In the genomic region with DNA sequence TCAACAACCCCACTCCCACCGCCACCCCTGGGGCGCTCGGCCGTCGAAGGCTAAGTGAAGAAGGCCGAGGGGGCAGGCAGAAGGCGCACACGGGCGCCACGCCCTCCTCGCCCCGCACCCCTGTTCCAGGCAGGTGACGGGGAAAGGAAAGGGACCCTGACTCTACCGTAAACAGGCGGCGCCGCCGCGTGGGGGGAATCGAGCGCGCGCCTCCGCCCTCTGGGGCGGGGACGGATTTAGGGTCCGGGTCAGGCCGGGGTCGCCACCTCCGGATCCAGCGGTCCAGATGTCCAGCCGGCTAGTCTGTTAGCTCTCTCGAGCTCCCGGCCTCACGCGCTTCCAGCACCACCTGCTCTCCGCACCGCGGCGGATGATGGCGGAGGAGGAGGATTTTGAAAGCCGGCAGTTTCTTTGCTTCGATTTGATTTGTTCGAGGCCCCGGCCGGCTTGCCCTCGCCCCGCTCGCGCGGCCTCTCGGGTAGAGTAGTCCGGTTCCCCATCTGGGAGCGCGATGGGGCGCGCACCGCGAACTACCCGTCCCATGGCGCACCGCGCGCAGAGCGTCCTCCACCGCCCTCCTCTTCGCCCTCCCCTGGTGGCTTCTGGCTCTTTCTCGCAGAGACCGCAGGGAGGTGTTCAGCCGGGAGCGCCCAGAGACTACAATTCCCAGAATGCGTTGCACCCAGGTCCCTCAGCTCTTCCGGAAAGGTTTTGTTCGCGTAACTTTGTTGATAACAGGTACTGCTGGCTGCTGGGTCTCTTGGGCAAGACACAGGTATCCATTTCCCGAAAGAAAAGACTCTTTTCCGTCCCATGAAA, we compare ENCODE assay signal across 8 cellular contexts. TPM values are rescaled to one million over a fixed set of nuclear protein-coding genes. Genes with fewer than 3 reads are reported as not detected.
DNase-seq lines count a peak whose midpoint lies in the region; ATAC-seq, FAIRE-seq and TF ChIP-seq lines count a peak whose summit lies in the region.

RANGAP1 (minus strand) TSS at position 368 of the 819 bp plus-strand sequence. CDS start 5,143 bp downstream, outside the sequence.

- H3K9me3 ChIP-seq in adipocyte (ENCODE audit: control insufficient read depth, low read length) (no peaks in the 10 kb centered on the region), pancreas (no peaks in the 10 kb centered on the region), tibial artery (no peaks in the 10 kb centered on the region)

- FAIRE-seq in pancreas (lab: Jason Lieb, UNC): peak; percentile 90

- H3K27ac ChIP-seq in pancreas (peak within 1 kb of the TSS; percentile 46 to 96 (median 79)), tibial artery (peak within 1 kb of the TSS; percentile 68 to 70)

- H3K4me3 ChIP-seq in GM12875 (ENCODE audit: low read depth, low read length) (peak within 1 kb of the TSS; percentile 85), adipocyte (ENCODE audit: low read length) (peak within 1 kb of the TSS; percentile 85), pancreas (peak within 1 kb of the TSS; percentile 87 to 98 (median 94)), tibial artery (peak within 1 kb of the TSS; percentile 77 to 95)

- H3K4me1 ChIP-seq in adipocyte (ENCODE audit: control insufficient read depth, insufficient read depth, low read length): peaks cover 39% of the 10 kb centered on the region
- H3K4me1 ChIP-seq in pancreas: peaks cover 13 to 23% (median 19%) of the 10 kb centered on the region in 3 donors
- H3K4me1 ChIP-seq in tibial artery: peaks cover 0 to 23% (median 13%) of the 10 kb centered on the region in 4 donors

- no peak for TF ChIP-seq CTCF in GM12875 (IDR thresholded peaks at IDR 0.05; ENCODE audit: borderline replicate concordance, insufficient read depth, low read depth, low read length)
- peak in 2 of 4 donors; percentile 4 to 11 for TF ChIP-seq CTCF in pancreas (IDR thresholded peaks at IDR 0.05)
- TF ChIP-seq CTCF in tibial artery (IDR thresholded peaks at IDR 0.05): peak; percentile 36 to 47

- peak within 1 kb of the TSS; percentile 93 for H3K9ac ChIP-seq in adipocyte (ENCODE audit: low read length)

- peak; percentile 97 for ATAC-seq in HG02798 (IDR thresholded peaks at IDR 0.05; ENCODE audit: poor library complexity, unreplicated experiment)
- peak; percentile 99 for ATAC-seq in Right ventricle myocardium superior (ENCODE audit: poor library complexity)
- peak; percentile 93 to 97 (median 94) for ATAC-seq in pancreas

- no peaks in the 10 kb centered on the region for H3K27me3 ChIP-seq in adipocyte (replicated peaks; ENCODE audit: control insufficient read depth, insufficient read depth, low read length)
- H3K27me3 ChIP-seq in pancreas: no peaks in the 10 kb centered on the region
- H3K27me3 ChIP-seq in tibial artery: no peaks in the 10 kb centered on the region

- WGBS in pancreas, 2 donors: 0 to 1% methylated on average over 76 to 77 of the region's 77 CpGs

- DNase-seq in NCI-H1436 (lab: John Stamatoyannopoulos, UW) (peak; percentile 98), T follicular helper cell (ENCODE audit: low read depth) (peak; percentile 97), adipocyte (ENCODE audit: low read depth) (peak; percentile 100), Right ventricle myocardium superior (peak; percentile 99), pancreas (peak; percentile 97 to 99 (median 99)), tibial artery (peak; percentile 96 to 99)

- H3K36me3 ChIP-seq in adipocyte (ENCODE audit: control insufficient read depth, insufficient read depth, low read length, severe bottlenecking): peaks cover 29% of the 10 kb centered on the region
- H3K36me3 ChIP-seq in pancreas: no peaks in the 10 kb centered on the region
- H3K36me3 ChIP-seq in tibial artery: peaks cover 0 to 32% (median 11%) of the 10 kb centered on the region in 3 donors

- intact Hi-C loops in Right ventricle myocardium superior (cut with DNase I) (loop anchor here (5.0 kb wide), 1 partner anchor 89 kb away; no protein-coding TSS in a partner anchor), pancreas (cut with DNase I) (no loop called here), tibial artery (cut with DNase I; ENCODE audit: low total_unique reads) (loop anchor here (5.0 to 10.0 kb wide), 2 partner anchors 179 to 241 kb away; partner anchors contain the start of genes ACO2 and PHF5A)

RNA-seq across cellular contexts. Expression of gene RANGAP1, which starts in this region (rescaled TPM):
- total RNA-seq in Right ventricle myocardium superior (42.8 TPM), pancreas (10 to 100 TPM; 26.8 to 42.2 (median 30.6) TPM)
- polyA plus RNA-seq in pancreas: 10 to 100 TPM; 68.2 to 87.9 TPM

Comparison
In these comparisons a context has a peak if more than half of its experiments do, and no peak if none do; other contexts are left out.
1. Peak in every context shown above with its lines: DNase-seq, ATAC-seq, H3K4me3 ChIP-seq and H3K27ac ChIP-seq.
2. intact Hi-C loops: an anchor here in Right ventricle myocardium superior (5.0 kb wide) and tibial artery (5.0 to 10.0 kb wide); none called in pancreas.